ENCODE assay signal across 16 cellular contexts in genomic region chr3:119774419-119774818, GRCh38. TPM values are rescaled to one million over a fixed set of nuclear protein-coding genes. Genes with fewer than 3 reads are reported as not detected.
DNase-seq lines count a peak whose midpoint lies in the region; ATAC-seq and TF ChIP-seq lines count a peak whose summit lies in the region.
"Had no signal": no experiment of that assay in that cellular context is flagged by ENCODE, and none has a peak within 500 bp of the region (broad histone marks: within the 10 kb centered on the region; RNA-seq: fewer than 3 reads in every experiment).

No MANE protein-coding gene starts in this region.

- no peaks in the 10 kb centered on the region for H3K9me3 ChIP-seq in thyroid gland

- TF ChIP-seq CTCF in GM20000 (IDR thresholded peaks at IDR 0.05; ENCODE audit: extremely low read depth, missing control alignments) (no peak), thyroid gland (IDR thresholded peaks at IDR 0.05) (no peak)

- H3K36me3 ChIP-seq in thyroid gland = no peaks in the 10 kb centered on the region
- H3K36me3 ChIP-seq: BLaER1 had no signal

- no peaks in the 10 kb centered on the region for H3K4me1 ChIP-seq in thyroid gland
- H3K4me1 ChIP-seq: BLaER1 had no signal

- intact Hi-C loops in thyroid gland (cut with DNase I) = no loop called here

- DNase-seq in GM20000 (ENCODE audit: low spot score) (peak; percentile 39), RPMI8226 (peak; percentile 83), nucleus accumbens (lab: John Stamatoyannopoulos, UW) (no peak), NCI-H1436 (lab: John Stamatoyannopoulos, UW) (no peak), NCI-H510A treated with DMSO at 0.1 percent for 48 hours (lab: John Stamatoyannopoulos, UW) (no peak), thyroid gland (no peak)
- DNase-seq: activated CD8-positive, alpha-beta memory T cell treated with anti-CD3 and anti-CD28 coated beads for 24 hours; activated naive CD8-positive, alpha-beta T cell treated with anti-CD3 and anti-CD28 coated beads for 36 hours; cortex of kidney; naive B cell; NCI-H146; T-helper 17 cell had no signal

- ATAC-seq in GM18502 (IDR thresholded peaks at IDR 0.05; ENCODE audit: poor library complexity, unreplicated experiment) = peak; percentile 87
- ATAC-seq in HG03095 (IDR thresholded peaks at IDR 0.05; ENCODE audit: unreplicated experiment) = peak; percentile 86
- ATAC-seq: sciatic nerve, T-helper 17 cell had no signal

- no peak overlapping the region for H3K27ac ChIP-seq in thyroid gland
- H3K27ac ChIP-seq: BLaER1 had no signal

- no peaks in the 10 kb centered on the region for H3K27me3 ChIP-seq in thyroid gland
- H3K27me3 ChIP-seq: BLaER1 had no signal

- WGBS in thyroid gland, 2 donors = 25 to 28% methylated on average over 2 of the region's 2 CpGs

- H3K4me3 ChIP-seq in thyroid gland (replicated peaks in 1 of 3) = no peak overlapping the region
- H3K4me3 ChIP-seq: BLaER1 had no signal

- no peak for TF ChIP-seq POLR2A in thyroid gland (IDR thresholded peaks at IDR 0.05)

RNA-seq across cellular contexts. Expression of gene NR1I2, which starts 7.5 kb away (rescaled TPM):
- under 1 TPM in 2 of 4 donors, not detected in 2; 0.54 to 0.67 TPM for total RNA-seq in thyroid gland
- total RNA-seq: sciatic nerve had no signal

Comparison
In these comparisons a context has a peak if more than half of its experiments do, and no peak if none do; other contexts are left out.
1. DNase-seq: peak in GM20000 (single experiment) and RPMI8226 (single experiment); none in nucleus accumbens (0 of 56), NCI-H1436 (single experiment), NCI-H510A treated with DMSO at 0.1 percent for 48 hours (single experiment) and thyroid gland (0 of 2).